In the genomic region with DNA sequence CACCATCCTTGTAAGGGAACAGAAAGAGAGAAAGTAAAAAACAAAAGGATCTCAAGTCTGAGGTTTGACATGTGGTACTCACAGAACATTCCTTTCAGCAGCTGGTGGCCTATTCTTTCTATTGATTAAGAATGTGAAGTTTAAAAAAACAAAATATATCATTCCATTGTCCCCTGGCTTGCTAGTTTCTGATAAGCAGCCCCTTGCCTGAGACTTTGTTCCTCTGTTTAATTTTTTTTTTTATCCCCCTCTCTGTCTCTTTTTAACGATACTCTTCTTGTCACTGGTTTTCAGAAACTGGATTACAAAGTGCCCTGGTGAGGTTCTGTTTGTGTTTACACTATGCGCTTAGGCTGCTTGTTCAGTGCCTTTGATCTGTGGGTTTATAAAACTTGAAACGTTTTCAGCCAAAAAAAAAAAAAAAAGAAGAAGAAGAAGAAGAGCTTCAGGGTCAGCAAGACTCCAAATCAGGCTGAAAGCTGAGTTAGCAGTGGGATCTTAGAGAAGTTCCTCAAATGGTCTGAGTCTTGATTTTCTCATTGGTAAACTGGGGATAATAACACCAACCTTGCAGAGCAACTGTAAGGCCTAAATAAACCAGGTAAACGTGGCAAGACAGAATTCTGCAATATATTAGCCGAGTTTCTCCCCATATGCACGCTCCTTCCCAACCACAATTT, we compare ENCODE assay signal across 1 cellular context.
TF ChIP-seq lines count a peak whose summit lies in the region.

No MANE protein-coding gene starts in this region.

TF ChIP-seq in HepG2, 621 proteins besides CTCF, POLR2A, EP300 and RAD21 (continued from another document and continues in another):
- TF ChIP-seq, protein P1, sequence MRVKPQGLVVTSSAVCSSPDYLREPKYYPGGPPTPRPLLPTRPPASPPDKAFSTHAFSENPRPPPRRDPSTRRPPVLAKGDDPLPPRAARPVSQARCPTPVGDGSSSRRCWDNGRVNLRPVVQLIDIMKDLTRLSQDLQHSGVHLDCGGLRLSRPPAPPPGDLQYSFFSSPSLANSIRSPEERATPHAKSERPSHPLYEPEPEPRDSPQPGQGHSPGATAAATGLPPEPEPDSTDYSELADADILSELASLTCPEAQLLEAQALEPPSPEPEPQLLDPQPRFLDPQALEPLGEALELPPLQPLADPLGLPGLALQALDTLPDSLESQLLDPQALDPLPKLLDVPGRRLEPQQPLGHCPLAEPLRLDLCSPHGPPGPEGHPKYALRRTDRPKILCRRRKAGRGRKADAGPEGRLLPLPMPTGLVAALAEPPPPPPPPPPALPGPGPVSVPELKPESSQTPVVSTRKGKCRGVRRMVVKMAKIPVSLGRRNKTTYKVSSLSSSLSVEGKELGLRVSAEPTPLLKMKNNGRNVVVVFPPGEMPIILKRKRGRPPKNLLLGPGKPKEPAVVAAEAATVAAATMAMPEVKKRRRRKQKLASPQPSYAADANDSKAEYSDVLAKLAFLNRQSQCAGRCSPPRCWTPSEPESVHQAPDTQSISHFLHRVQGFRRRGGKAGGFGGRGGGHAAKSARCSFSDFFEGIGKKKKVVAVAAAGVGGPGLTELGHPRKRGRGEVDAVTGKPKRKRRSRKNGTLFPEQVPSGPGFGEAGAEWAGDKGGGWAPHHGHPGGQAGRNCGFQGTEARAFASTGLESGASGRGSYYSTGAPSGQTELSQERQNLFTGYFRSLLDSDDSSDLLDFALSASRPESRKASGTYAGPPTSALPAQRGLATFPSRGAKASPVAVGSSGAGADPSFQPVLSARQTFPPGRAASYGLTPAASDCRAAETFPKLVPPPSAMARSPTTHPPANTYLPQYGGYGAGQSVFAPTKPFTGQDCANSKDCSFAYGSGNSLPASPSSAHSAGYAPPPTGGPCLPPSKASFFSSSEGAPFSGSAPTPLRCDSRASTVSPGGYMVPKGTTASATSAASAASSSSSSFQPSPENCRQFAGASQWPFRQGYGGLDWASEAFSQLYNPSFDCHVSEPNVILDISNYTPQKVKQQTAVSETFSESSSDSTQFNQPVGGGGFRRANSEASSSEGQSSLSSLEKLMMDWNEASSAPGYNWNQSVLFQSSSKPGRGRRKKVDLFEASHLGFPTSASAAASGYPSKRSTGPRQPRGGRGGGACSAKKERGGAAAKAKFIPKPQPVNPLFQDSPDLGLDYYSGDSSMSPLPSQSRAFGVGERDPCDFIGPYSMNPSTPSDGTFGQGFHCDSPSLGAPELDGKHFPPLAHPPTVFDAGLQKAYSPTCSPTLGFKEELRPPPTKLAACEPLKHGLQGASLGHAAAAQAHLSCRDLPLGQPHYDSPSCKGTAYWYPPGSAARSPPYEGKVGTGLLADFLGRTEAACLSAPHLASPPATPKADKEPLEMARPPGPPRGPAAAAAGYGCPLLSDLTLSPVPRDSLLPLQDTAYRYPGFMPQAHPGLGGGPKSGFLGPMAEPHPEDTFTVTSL (CRISPR knock-in tag; IDR thresholded peaks at IDR 0.05; ENCODE audit: borderline replicate concordance), result peak; percentile 18; the same call in 1 of the 2 replicates
- peak; percentile 50 for TF ChIP-seq RARA (CRISPR knock-in tag; IDR thresholded peaks at IDR 0.05)
- TF ChIP-seq ZNF766 (CRISPR knock-in tag; IDR thresholded peaks at IDR 0.05; ENCODE audit: borderline replicate concordance), result no peak
- no peak for TF ChIP-seq ZNF660 (CRISPR knock-in tag; IDR thresholded peaks at IDR 0.05; ENCODE audit: borderline replicate concordance, low read depth)
- TF ChIP-seq PRDM15 (CRISPR knock-in tag; IDR thresholded peaks at IDR 0.05), result no peak
- TF ChIP-seq ZSCAN25 (CRISPR knock-in tag; IDR thresholded peaks at IDR 0.05), result no peak
- no peak for TF ChIP-seq HMGA1 (CRISPR knock-in tag; conservative IDR thresholded peaks at IDR 0.05)
- no peak for TF ChIP-seq ZNF552 (CRISPR knock-in tag; IDR thresholded peaks at IDR 0.05; ENCODE audit: borderline replicate concordance)
- TF ChIP-seq, protein P2, sequence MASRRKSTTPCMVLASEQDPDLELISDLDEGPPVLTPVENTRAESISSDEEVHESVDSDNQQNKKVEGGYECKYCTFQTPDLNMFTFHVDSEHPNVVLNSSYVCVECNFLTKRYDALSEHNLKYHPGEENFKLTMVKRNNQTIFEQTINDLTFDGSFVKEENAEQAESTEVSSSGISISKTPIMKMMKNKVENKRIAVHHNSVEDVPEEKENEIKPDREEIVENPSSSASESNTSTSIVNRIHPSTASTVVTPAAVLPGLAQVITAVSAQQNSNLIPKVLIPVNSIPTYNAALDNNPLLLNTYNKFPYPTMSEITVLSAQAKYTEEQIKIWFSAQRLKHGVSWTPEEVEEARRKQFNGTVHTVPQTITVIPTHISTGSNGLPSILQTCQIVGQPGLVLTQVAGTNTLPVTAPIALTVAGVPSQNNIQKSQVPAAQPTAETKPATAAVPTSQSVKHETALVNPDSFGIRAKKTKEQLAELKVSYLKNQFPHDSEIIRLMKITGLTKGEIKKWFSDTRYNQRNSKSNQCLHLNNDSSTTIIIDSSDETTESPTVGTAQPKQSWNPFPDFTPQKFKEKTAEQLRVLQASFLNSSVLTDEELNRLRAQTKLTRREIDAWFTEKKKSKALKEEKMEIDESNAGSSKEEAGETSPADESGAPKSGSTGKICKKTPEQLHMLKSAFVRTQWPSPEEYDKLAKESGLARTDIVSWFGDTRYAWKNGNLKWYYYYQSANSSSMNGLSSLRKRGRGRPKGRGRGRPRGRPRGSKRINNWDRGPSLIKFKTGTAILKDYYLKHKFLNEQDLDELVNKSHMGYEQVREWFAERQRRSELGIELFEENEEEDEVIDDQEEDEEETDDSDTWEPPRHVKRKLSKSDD (CRISPR knock-in tag; IDR thresholded peaks at IDR 0.05; ENCODE audit: low read depth), result no peak
- no peak for TF ChIP-seq ZNF703 (CRISPR knock-in tag; IDR thresholded peaks at IDR 0.05; ENCODE audit: borderline replicate concordance)
- no peak for TF ChIP-seq ZFP1 (CRISPR knock-in tag; IDR thresholded peaks at IDR 0.05)
- TF ChIP-seq, protein P3, sequence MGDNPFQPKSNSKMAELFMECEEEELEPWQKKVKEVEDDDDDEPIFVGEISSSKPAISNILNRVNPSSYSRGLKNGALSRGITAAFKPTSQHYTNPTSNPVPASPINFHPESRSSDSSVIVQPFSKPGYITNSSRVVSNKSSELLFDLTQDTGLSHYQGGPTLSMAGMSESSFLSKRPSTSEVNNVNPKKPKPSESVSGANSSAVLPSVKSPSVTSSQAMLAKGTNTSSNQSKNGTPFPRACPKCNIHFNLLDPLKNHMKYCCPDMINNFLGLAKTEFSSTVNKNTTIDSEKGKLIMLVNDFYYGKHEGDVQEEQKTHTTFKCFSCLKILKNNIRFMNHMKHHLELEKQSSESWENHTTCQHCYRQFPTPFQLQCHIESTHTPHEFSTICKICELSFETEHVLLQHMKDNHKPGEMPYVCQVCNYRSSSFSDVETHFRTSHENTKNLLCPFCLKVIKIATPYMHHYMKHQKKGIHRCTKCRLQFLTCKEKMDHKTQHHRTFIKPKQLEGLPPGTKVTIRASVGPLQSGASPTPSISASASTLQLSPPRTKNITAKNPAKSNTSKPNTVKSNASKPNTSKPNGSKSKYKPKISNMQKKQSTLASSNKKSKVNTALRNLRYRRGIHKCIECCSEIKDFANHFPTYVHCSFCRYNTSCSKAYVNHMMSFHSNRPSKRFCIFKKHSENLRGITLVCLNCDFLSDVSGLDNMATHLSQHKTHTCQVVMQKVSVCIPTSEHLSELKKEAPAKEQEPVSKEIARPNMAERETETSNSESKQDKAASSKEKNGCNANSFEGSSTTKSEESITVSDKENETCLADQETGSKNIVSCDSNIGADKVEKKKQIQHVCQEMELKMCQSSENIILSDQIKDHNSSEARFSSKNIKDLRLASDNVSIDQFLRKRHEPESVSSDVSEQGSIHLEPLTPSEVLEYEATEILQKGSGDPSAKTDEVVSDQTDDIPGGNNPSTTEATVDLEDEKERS (CRISPR knock-in tag; IDR thresholded peaks at IDR 0.05), result no peak
- TF ChIP-seq YY1 (IDR thresholded peaks at IDR 0.05; ENCODE audit: insufficient read depth, insufficient replicate concordance, low read depth, low read length), result no peak
- peak; percentile 81 for TF ChIP-seq CREM (IDR thresholded peaks at IDR 0.05)
- TF ChIP-seq CREM (CRISPR knock-in tag; IDR thresholded peaks at IDR 0.05), result no peak
- no peak for TF ChIP-seq FOXA1 (IDR thresholded peaks at IDR 0.05)
- TF ChIP-seq FOXA1 (CRISPR knock-in tag; IDR thresholded peaks at IDR 0.05), result peak; percentile 64; the same call in 1 of the 2 replicates
- TF ChIP-seq GZF1 (CRISPR knock-in tag; IDR thresholded peaks at IDR 0.05), result no peak
- TF ChIP-seq ZNF720 (CRISPR knock-in tag; IDR thresholded peaks at IDR 0.05), result no peak
- TF ChIP-seq ZNF10 (CRISPR knock-in tag; IDR thresholded peaks at IDR 0.05; ENCODE audit: borderline replicate concordance, low read depth), result no peak
- TF ChIP-seq TCF7L2 (IDR thresholded peaks at IDR 0.05; ENCODE audit: low read depth, low read length), result peak; percentile 89
- TF ChIP-seq PAF1 (CRISPR knock-in tag; IDR thresholded peaks at IDR 0.05), result no peak
- TF ChIP-seq, protein P4, sequence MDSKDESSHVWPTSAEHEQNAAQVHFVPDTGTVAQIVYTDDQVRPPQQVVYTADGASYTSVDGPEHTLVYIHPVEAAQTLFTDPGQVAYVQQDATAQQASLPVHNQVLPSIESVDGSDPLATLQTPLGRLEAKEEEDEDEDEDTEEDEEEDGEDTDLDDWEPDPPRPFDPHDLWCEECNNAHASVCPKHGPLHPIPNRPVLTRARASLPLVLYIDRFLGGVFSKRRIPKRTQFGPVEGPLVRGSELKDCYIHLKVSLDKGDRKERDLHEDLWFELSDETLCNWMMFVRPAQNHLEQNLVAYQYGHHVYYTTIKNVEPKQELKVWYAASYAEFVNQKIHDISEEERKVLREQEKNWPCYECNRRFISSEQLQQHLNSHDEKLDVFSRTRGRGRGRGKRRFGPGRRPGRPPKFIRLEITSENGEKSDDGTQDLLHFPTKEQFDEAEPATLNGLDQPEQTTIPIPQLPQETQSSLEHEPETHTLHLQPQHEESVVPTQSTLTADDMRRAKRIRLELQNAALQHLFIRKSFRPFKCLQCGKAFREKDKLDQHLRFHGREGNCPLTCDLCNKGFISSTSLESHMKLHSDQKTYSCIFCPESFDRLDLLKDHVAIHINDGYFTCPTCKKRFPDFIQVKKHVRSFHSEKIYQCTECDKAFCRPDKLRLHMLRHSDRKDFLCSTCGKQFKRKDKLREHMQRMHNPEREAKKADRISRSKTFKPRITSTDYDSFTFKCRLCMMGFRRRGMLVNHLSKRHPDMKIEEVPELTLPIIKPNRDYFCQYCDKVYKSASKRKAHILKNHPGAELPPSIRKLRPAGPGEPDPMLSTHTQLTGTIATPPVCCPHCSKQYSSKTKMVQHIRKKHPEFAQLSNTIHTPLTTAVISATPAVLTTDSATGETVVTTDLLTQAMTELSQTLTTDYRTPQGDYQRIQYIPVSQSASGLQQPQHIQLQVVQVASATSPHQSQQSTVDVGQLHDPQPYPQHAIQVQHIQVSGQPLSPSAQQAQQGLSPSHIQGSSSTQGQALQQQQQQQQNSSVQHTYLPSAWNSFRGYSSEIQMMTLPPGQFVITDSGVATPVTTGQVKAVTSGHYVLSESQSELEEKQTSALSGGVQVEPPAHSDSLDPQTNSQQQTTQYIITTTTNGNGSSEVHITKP (CRISPR knock-in tag; IDR thresholded peaks at IDR 0.05; ENCODE audit: low read depth), result no peak
- peak; percentile 73 for TF ChIP-seq ARID5B (CRISPR knock-in tag; IDR thresholded peaks at IDR 0.05)
- peak; percentile 62 for TF ChIP-seq NCOA2 (CRISPR knock-in tag; IDR thresholded peaks at IDR 0.05)
- TF ChIP-seq ZNF597 (CRISPR knock-in tag; IDR thresholded peaks at IDR 0.05), result no peak
